In genomic region chr20:56392282-56393132, GRCh38 we compare ENCODE assay signal across 8 cellular contexts. TPM values are rescaled to one million over a fixed set of nuclear protein-coding genes. Genes with fewer than 3 reads are reported as not detected.
DNase-seq lines count a peak whose midpoint lies in the region; ATAC-seq, FAIRE-seq and TF ChIP-seq lines count a peak whose summit lies in the region.

Gene CSTF1 (plus strand): TSS chr20:56392645. CDS start chr20:56395553, 2,908 bp downstream.

- no peak for TF ChIP-seq POLR2A in breast epithelium (IDR thresholded peaks at IDR 0.05)

- ATAC-seq in GM18870 (IDR thresholded peaks at IDR 0.05; ENCODE audit: unreplicated experiment) (peak; percentile 96), HG03135 (IDR thresholded peaks at IDR 0.05; ENCODE audit: unreplicated experiment) (peak; percentile 88)

- CTCF ChIA-PET in A673 (lab: Charles Lee): interaction anchor here (0.6 kb wide), 1 partner anchor 34 kb away, joined by 5 read pairs; no protein-coding TSS in a partner anchor

- H3K9ac ChIP-seq in iPS-20b (ENCODE audit: low read depth, low read length): peak within 1 kb of the TSS; percentile 100

- peaks cover 22% of the 10 kb centered on the region for H3K4me1 ChIP-seq in A673 (ENCODE audit: insufficient read depth, low read length, poor library complexity, severe bottlenecking)
- H3K4me1 ChIP-seq in breast epithelium: peaks cover 0 to 24% of the 10 kb centered on the region in 2 donors
- peaks cover 10% of the 10 kb centered on the region; the same call in 1 of the 2 replicates for H3K4me1 ChIP-seq in iPS-20b (ENCODE audit: insufficient read depth, low read length)
- peaks cover 0 to 4% of the 10 kb centered on the region in 2 donors for H3K4me1 ChIP-seq in small intestine (ENCODE audit: control insufficient read depth in 2 of 2, insufficient read depth in 1 of 2, low read depth in 1 of 2, low read length in 1 of 2)

- H3K4me3 ChIP-seq in A673 (ENCODE audit: low read depth, low read length, poor library complexity, severe bottlenecking) (peak within 1 kb of the TSS; percentile 81), breast epithelium (peak within 1 kb of the TSS; percentile 77 to 96 (median 85)), iPS-20b (ENCODE audit: low read length) (peak within 1 kb of the TSS; percentile 98), small intestine (ENCODE audit: low read depth in 1 of 2, low read length in 2 of 2) (peak within 1 kb of the TSS; percentile 76 to 93)

- no peak for FAIRE-seq in small intestine (lab: Jason Lieb, UNC)

- intact Hi-C loops in A673 (cut with micrococcal nuclease; ENCODE audit: unreplicated experiment): loop anchor here (5.0 kb wide), 1 partner anchor 75 kb away; the partner anchor contains the start of gene RTF2
- intact Hi-C loops in breast epithelium (cut with DNase I; ENCODE audit: low total_unique reads): no loop called here

- H3K27ac ChIP-seq in A673 (ENCODE audit: low read depth, low read length, poor library complexity, severe bottlenecking) (peak within 1 kb of the TSS; percentile 88), VCaP (peak within 1 kb of the TSS; percentile 97), breast epithelium (peak within 1 kb of the TSS; percentile 90 to 96), iPS-20b (ENCODE audit: low read length) (peak within 1 kb of the TSS; percentile 95), small intestine (ENCODE audit: low read depth in 1 of 2, low read length in 1 of 2) (peak within 1 kb of the TSS; percentile 89 to 94)

- TF ChIP-seq CTCF in A673 (conservative IDR thresholded peaks at IDR 0.05; ENCODE audit: low read depth, low read length): no peak
- TF ChIP-seq CTCF in VCaP (conservative IDR thresholded peaks at IDR 0.05): no peak
- no peak for TF ChIP-seq CTCF in breast epithelium (IDR thresholded peaks at IDR 0.05)

- WGBS in small intestine, 3 donors: 0% methylated on average over 57 of the region's 57 CpGs

- H3K36me3 ChIP-seq in A673 (ENCODE audit: insufficient read depth, low read length, poor library complexity, severe bottlenecking) (peaks cover 58% of the 10 kb centered on the region), breast epithelium (peaks cover 9% of the 10 kb centered on the region), iPS-20b (ENCODE audit: insufficient read depth, low read depth, low read length) (peaks cover 55% of the 10 kb centered on the region), small intestine (ENCODE audit: control insufficient read depth in 2 of 2, insufficient read depth in 2 of 2, low read length in 2 of 2) (peaks cover 4 to 10% of the 10 kb centered on the region in 2 donors)

- H3K9me3 ChIP-seq in A673 (ENCODE audit: low read depth, low read length, poor library complexity, severe bottlenecking) (no peaks in the 10 kb centered on the region), breast epithelium (no peaks in the 10 kb centered on the region), iPS-20b (ENCODE audit: insufficient read depth, low read depth, low read length) (no peaks in the 10 kb centered on the region), small intestine (ENCODE audit: control insufficient read depth, low read depth) (no peaks in the 10 kb centered on the region)

- H3K27me3 ChIP-seq in A673 (replicated peaks; ENCODE audit: insufficient read depth, low read depth, low read length, poor library complexity): no peaks in the 10 kb centered on the region
- no peaks in the 10 kb centered on the region for H3K27me3 ChIP-seq in breast epithelium
- H3K27me3 ChIP-seq in iPS-20b (ENCODE audit: insufficient read depth, low read length): no peaks in the 10 kb centered on the region
- no peaks in the 10 kb centered on the region for H3K27me3 ChIP-seq in small intestine (ENCODE audit: control insufficient read depth in 2 of 2, insufficient read depth in 2 of 2, low read length in 2 of 2)

- BruUV-seq in A673 (replicated peaks; lab: Mats Ljungman, UMichigan): TSS peak; percentile 59

- peak; percentile 99 for DNase-seq in A673 (ENCODE audit: low spot score)
- DNase-seq in NCI-H2196 treated with DMSO at 0.1 percent for 48 hours (lab: John Stamatoyannopoulos, UW; ENCODE audit: unreplicated experiment): peak; percentile 100
- DNase-seq in breast epithelium (ENCODE audit: low spot score in 2 of 2): peak; percentile 99
- DNase-seq in small intestine: peak; percentile 100

- POLR2A ChIA-PET in A673 (lab: Charles Lee; ENCODE audit: low non-redundant PET): interaction anchor here (0.7 kb wide), 1 partner anchor 1220 kb away, joined by 4 read pairs; no protein-coding TSS in a partner anchor

RNA-seq across cellular contexts. Expression of gene CSTF1, which starts in this region (rescaled TPM):
- 52.5 and 58.2 TPM in 2 replicates for total RNA-seq in A673 (2021)
- 10 to 100 TPM; 17.1 to 53.4 (median 35.7) TPM for total RNA-seq in breast epithelium
- 10 to 100 TPM in 1 of 3 donors, 1 to 10 TPM in 2; 9.2 to 13.1 (median 9.5) TPM for polyA plus RNA-seq in small intestine

Comparison
In these comparisons a context has a peak if more than half of its experiments do, and no peak if none do; other contexts are left out.
1. Peak in every context shown above with its lines: DNase-seq, ATAC-seq, H3K4me3 ChIP-seq and H3K27ac ChIP-seq.